Comparison of ENCODE assay signal across 16 cellular contexts in genomic region chrX:51899741-51900140, GRCh38.
"Had no signal": no experiment of that assay in that cellular context is flagged by ENCODE, and none has a peak within 500 bp of the region (broad histone marks: within the 10 kb centered on the region; RNA-seq: fewer than 3 reads in every experiment).

No MANE protein-coding gene starts in this region.

- H3K27me3 ChIP-seq: esophagus squamous epithelium, neural progenitor cell, ovary, stomach, testis had no signal

- H3K9me3 ChIP-seq: esophagus squamous epithelium, lower lobe of right lung, ovary, sigmoid colon, stomach, testis had no signal

- H3K4me3 Mint-ChIP-seq: immature natural killer cell, neural progenitor cell had no signal

- H3K9me3 Mint-ChIP-seq: immature natural killer cell had no signal

- DNase-seq: activated CD4-positive, alpha-beta T cell treated with anti-CD3 and anti-CD28 coated beads, Interleukin-2, amount 50 U/mL, for 1 hour; activated CD4-positive, CD25-positive, alpha-beta regulatory T cell; activated naive CD4-positive, alpha-beta T cell; caudate nucleus; cortex of kidney; effector CD4-positive, alpha-beta T cell; esophagus squamous epithelium; foreskin melanocyte; immature natural killer cell; lower lobe of right lung; ovary; sigmoid colon; stimulated activated CD4-positive, alpha-beta T cell treated with anti-CD3 and anti-CD28 coated beads, Interleukin-1b, Interleukin-23, amount 100 ng/mL, for 48 hours; stomach; testis had no signal

- H3K27ac Mint-ChIP-seq: immature natural killer cell, neural progenitor cell had no signal

- H3K4me3 ChIP-seq: esophagus squamous epithelium, lower lobe of right lung, neural progenitor cell, ovary, sigmoid colon, stomach, testis had no signal

- H3K27ac ChIP-seq: esophagus squamous epithelium, lower lobe of right lung, neural progenitor cell, ovary, sigmoid colon, stomach, testis had no signal
